In the genomic region with DNA sequence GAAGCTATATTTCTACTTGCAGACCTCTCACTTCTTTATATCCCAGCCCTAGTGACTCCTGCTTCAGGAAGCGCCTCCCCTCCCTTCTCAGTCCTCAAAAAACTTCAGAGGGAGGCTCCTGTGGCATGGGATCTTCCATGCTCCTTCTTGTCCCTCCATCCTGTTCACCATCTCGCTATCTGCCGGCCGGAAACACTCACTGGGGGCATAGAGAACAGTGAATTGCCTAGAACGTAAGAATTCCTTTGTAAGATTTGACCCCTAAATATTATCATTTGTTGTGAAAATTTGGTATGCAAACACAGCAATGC, we compare ENCODE assay signal across 8 cellular contexts.
A peak's percentile ranks its signal among the peaks of the same experiment; 100 is the strongest.
DNase-seq lines count a peak whose midpoint lies in the region; ATAC-seq lines count a peak whose summit lies in the region.

No MANE protein-coding gene starts in this region.

- DNase-seq in activated CD4-positive, alpha-beta T cell treated with anti-CD3 and anti-CD28 coated beads, Interleukin-2, amount 10 ng/mL, durations not matched to agents 24 days and 14 days: peak; percentile 65
- no peak for DNase-seq in activated CD4-positive, alpha-beta T cell treated with anti-CD3 and anti-CD28 coated beads for 4 hours
- DNase-seq in immature natural killer cell (no peak), superior temporal gyrus (ENCODE audit: extremely low spot score) (peak; percentile 13), NCI-H345 (lab: John Stamatoyannopoulos, UW) (no peak), NCI-H1048 (lab: John Stamatoyannopoulos, UW) (no peak)

- peaks cover 3% of the 10 kb centered on the region for H3K36me3 Mint-ChIP-seq in activated CD4-positive, alpha-beta T cell treated with anti-CD3 and anti-CD28 coated beads, Interleukin-2, amount 10 ng/mL, durations not matched to agents 24 days and 14 days (ENCODE audit: low read depth)
- peaks cover 11% of the 10 kb centered on the region for H3K36me3 Mint-ChIP-seq in activated T-helper 17 cell treated with anti-CD3 and anti-CD28 coated beads, Interleukin-2, amount 50 U/mL, for 72 hours (ENCODE audit: low read depth)
- H3K36me3 Mint-ChIP-seq in immature natural killer cell: no peaks in the 10 kb centered on the region

- H3K27me3 Mint-ChIP-seq in activated CD4-positive, alpha-beta T cell treated with anti-CD3 and anti-CD28 coated beads, Interleukin-2, amount 10 ng/mL, durations not matched to agents 24 days and 14 days: peaks cover 11% of the 10 kb centered on the region
- no peaks in the 10 kb centered on the region for H3K27me3 Mint-ChIP-seq in activated T-helper 17 cell treated with anti-CD3 and anti-CD28 coated beads, Interleukin-2, amount 50 U/mL, for 72 hours
- H3K27me3 Mint-ChIP-seq in immature natural killer cell (ENCODE audit: low read depth in 3 of 3): peaks cover 11 to 17% (median 15%) of the 10 kb centered on the region in 3 donors

- H3K4me1 Mint-ChIP-seq in activated CD4-positive, alpha-beta T cell treated with anti-CD3 and anti-CD28 coated beads, Interleukin-2, amount 10 ng/mL, durations not matched to agents 24 days and 14 days: peaks cover 18% of the 10 kb centered on the region
- peaks cover 21% of the 10 kb centered on the region for H3K4me1 Mint-ChIP-seq in activated T-helper 17 cell treated with anti-CD3 and anti-CD28 coated beads, Interleukin-2, amount 50 U/mL, for 72 hours
- H3K4me1 Mint-ChIP-seq in immature natural killer cell: peaks cover 34 to 51% of the 10 kb centered on the region in 2 donors

- ATAC-seq in activated T-helper 17 cell treated with anti-CD3 and anti-CD28 coated beads, Interleukin-2, amount 50 U/mL, for 72 hours (replicated peaks): no peak
- ATAC-seq in GM21360 (IDR thresholded peaks at IDR 0.05; ENCODE audit: unreplicated experiment): no peak

- H3K27ac Mint-ChIP-seq in activated CD4-positive, alpha-beta T cell treated with anti-CD3 and anti-CD28 coated beads, Interleukin-2, amount 10 ng/mL, durations not matched to agents 24 days and 14 days: peak overlapping the region; percentile 89
- peak overlapping the region; percentile 99 for H3K27ac Mint-ChIP-seq in activated T-helper 17 cell treated with anti-CD3 and anti-CD28 coated beads, Interleukin-2, amount 50 U/mL, for 72 hours
- peak overlapping the region; percentile 78 to 98 (median 92) for H3K27ac Mint-ChIP-seq in immature natural killer cell

- peaks cover 18% of the 10 kb centered on the region for H3K9me3 Mint-ChIP-seq in activated CD4-positive, alpha-beta T cell treated with anti-CD3 and anti-CD28 coated beads, Interleukin-2, amount 10 ng/mL, durations not matched to agents 24 days and 14 days
- H3K9me3 Mint-ChIP-seq in activated T-helper 17 cell treated with anti-CD3 and anti-CD28 coated beads, Interleukin-2, amount 50 U/mL, for 72 hours: no peaks in the 10 kb centered on the region
- H3K9me3 Mint-ChIP-seq in immature natural killer cell: no peaks in the 10 kb centered on the region

- intact Hi-C loops in activated CD4-positive, alpha-beta T cell treated with anti-CD3 and anti-CD28 coated beads, Interleukin-2, amount 10 ng/mL, durations not matched to agents 24 days and 14 days (cut with micrococcal nuclease): loop anchor here (1.0 to 10.0 kb wide), 4 partner anchors 147 to 644 kb away; partner anchors contain the start of gene UBE3A

- peak overlapping the region; percentile 86 for H3K4me3 Mint-ChIP-seq in activated CD4-positive, alpha-beta T cell treated with anti-CD3 and anti-CD28 coated beads, Interleukin-2, amount 10 ng/mL, durations not matched to agents 24 days and 14 days
- H3K4me3 Mint-ChIP-seq in activated T-helper 17 cell treated with anti-CD3 and anti-CD28 coated beads, Interleukin-2, amount 50 U/mL, for 72 hours: peak overlapping the region; percentile 97
- H3K4me3 Mint-ChIP-seq in immature natural killer cell: peak overlapping the region; percentile 85 to 96 (median 88)

Comparison
In these comparisons a context has a peak if more than half of its experiments do, and no peak if none do; other contexts are left out.
1. DNase-seq: peak in activated CD4-positive, alpha-beta T cell treated with anti-CD3 and anti-CD28 coated beads, Interleukin-2, amount 10 ng/mL, durations not matched to agents 24 days and 14 days (single experiment) and superior temporal gyrus (single experiment); none in activated CD4-positive, alpha-beta T cell treated with anti-CD3 and anti-CD28 coated beads for 4 hours (0 of 2), immature natural killer cell (0 of 3), NCI-H345 (single experiment) and NCI-H1048 (single experiment).
2. Peak in every context shown above with its lines, with median percentiles within 50 percentile points of each other: H3K27ac Mint-ChIP-seq and H3K4me3 Mint-ChIP-seq.